ENCODE assay signal across 39 cellular contexts in genomic region chr19:30315159-30315558, GRCh38. TPM values are rescaled to one million over a fixed set of nuclear protein-coding genes. Genes with fewer than 3 reads are reported as not detected.
"Had no signal": no experiment of that assay in that cellular context is flagged by ENCODE, and none has a peak within 500 bp of the region (broad histone marks: within the 10 kb centered on the region; RNA-seq: fewer than 3 reads in every experiment).

No MANE protein-coding gene starts in this region.

- H3K9me3 ChIP-seq: ascending aorta had no signal

- H3K27me3 ChIP-seq: ascending aorta, cardiac muscle cell had no signal

- H3K4me3 ChIP-seq: ascending aorta, cardiac muscle cell had no signal

- H3K4me3 Mint-ChIP-seq: activated B cell treated with CpG ODN at 0.5 μM for 24 hours; activated CD4-positive, alpha-beta memory T cell treated with anti-CD3 and anti-CD28 coated beads for 36 hours; activated CD4-positive, alpha-beta T cell treated with anti-CD3 and anti-CD28 coated beads, Interleukin-2, amount 10 ng/mL, durations not matched to agents 24 days and 14 days; activated CD8-positive, alpha-beta memory T cell treated with anti-CD3 and anti-CD28 coated beads, Interleukin-2, amount 10 ng/mL, durations not matched to agents 7 days and 5 days; activated CD8-positive, alpha-beta T cell treated with anti-CD3 and anti-CD28 coated beads for 36 hours; activated naive CD4-positive, alpha-beta T cell treated with anti-CD3 and anti-CD28 coated beads, Interleukin-2, amount 10 ng/mL, durations not matched to agents 7 days and 5 days; activated naive CD4-positive, alpha-beta T cell treated with anti-CD3 and anti-CD28 coated beads, Interleukin-2, amount 50 U/mL, for 24 hours; activated naive CD8-positive, alpha-beta T cell; activated naive CD8-positive, alpha-beta T cell treated with anti-CD3 and anti-CD28 coated beads, Interleukin-2, amount 10 ng/mL, durations not matched to agents 7 days and 5 days; activated naive CD8-positive, alpha-beta T cell treated with anti-CD3 and anti-CD28 coated beads, Interleukin-2, amount 50 U/mL, for 24 hours; activated T-cell treated with anti-CD3 and anti-CD28 coated beads, Interleukin-2, amount 50 U/mL, for 24 hours; brain; central memory CD8-positive, alpha-beta T cell; T-helper 1 cell treated with Interleukin-12 subunit alpha and Interleukin-12 subunit beta and Interleukin-4 antibody, amounts not matched to agents 30 μg/mL and 1 μg/mL, for 36 hours; T-helper 2 cell treated with Interferon-gamma antibody and Interleukin-4, amounts not matched to agents 5 μg/mL and 100 μg/mL, for 36 hours had no signal

- FAIRE-seq: bronchial epithelial cell, TTC549 had no signal

- H3K27me3 Mint-ChIP-seq: activated B cell treated with CpG ODN at 0.5 μM for 24 hours; activated CD4-positive, alpha-beta memory T cell treated with anti-CD3 and anti-CD28 coated beads for 36 hours; activated CD4-positive, alpha-beta T cell treated with anti-CD3 and anti-CD28 coated beads, Interleukin-2, amount 10 ng/mL, durations not matched to agents 24 days and 14 days; activated CD8-positive, alpha-beta memory T cell treated with anti-CD3 and anti-CD28 coated beads, Interleukin-2, amount 10 ng/mL, durations not matched to agents 7 days and 5 days; activated CD8-positive, alpha-beta T cell treated with anti-CD3 and anti-CD28 coated beads for 36 hours; activated naive CD4-positive, alpha-beta T cell treated with anti-CD3 and anti-CD28 coated beads, Interleukin-2, amount 10 ng/mL, durations not matched to agents 7 days and 5 days; activated naive CD8-positive, alpha-beta T cell; activated naive CD8-positive, alpha-beta T cell treated with anti-CD3 and anti-CD28 coated beads, Interleukin-2, amount 10 ng/mL, durations not matched to agents 7 days and 5 days; activated naive CD8-positive, alpha-beta T cell treated with anti-CD3 and anti-CD28 coated beads, Interleukin-2, amount 50 U/mL, for 24 hours; activated T-cell treated with anti-CD3 and anti-CD28 coated beads, Interleukin-2, amount 50 U/mL, for 24 hours; central memory CD8-positive, alpha-beta T cell had no signal

- DNase-seq: activated B cell treated with CpG ODN at 0.5 μM for 24 hours; activated CD4-positive, alpha-beta memory T cell treated with anti-CD3 and anti-CD28 coated beads for 36 hours; activated CD4-positive, alpha-beta T cell treated with anti-CD3 and anti-CD28 coated beads for 4 hours; activated CD4-positive, alpha-beta T cell treated with anti-CD3 and anti-CD28 coated beads, Interleukin-2, amount 10 ng/mL, durations not matched to agents 24 days and 14 days; activated CD4-positive, alpha-beta T cell treated with anti-CD3 and anti-CD28 coated beads, Interleukin-2, amount 50 U/mL, for 1 hour; activated CD4-positive, alpha-beta T cell treated with anti-CD3 and anti-CD28 coated beads, Interleukin-2, amount 50 U/mL, for 4 hours; activated CD4-positive, CD25-positive, alpha-beta regulatory T cell treated with anti-CD3 and anti-CD28 coated beads, Interleukin-2, amount 50 U/mL, for 72 hours; activated CD8-positive, alpha-beta memory T cell treated with anti-CD3 and anti-CD28 coated beads for 24 hours; activated CD8-positive, alpha-beta memory T cell treated with anti-CD3 and anti-CD28 coated beads, Interleukin-2, amount 10 ng/mL, durations not matched to agents 7 days and 5 days; activated CD8-positive, alpha-beta memory T cell treated with anti-CD3 and anti-CD28 coated beads, Interleukin-2, amount 50 U/mL, for 48 hours; activated CD8-positive, alpha-beta T cell treated with anti-CD3 and anti-CD28 coated beads for 36 hours; activated effector memory CD4-positive, alpha-beta T cell treated with Interleukin-2 at 50 U/mL for 16 hours; activated gamma-delta T cell; activated naive CD4-positive, alpha-beta T cell treated with anti-CD3 and anti-CD28 coated beads, Interleukin-2, amount 10 ng/mL, durations not matched to agents 7 days and 5 days; activated naive CD4-positive, alpha-beta T cell treated with Interleukin-2 at 50 U/mL for 16 hours; activated naive CD8-positive, alpha-beta T cell treated with anti-CD3 and anti-CD28 coated beads, Interleukin-2, amount 10 ng/mL, durations not matched to agents 7 days and 5 days; activated naive CD8-positive, alpha-beta T cell treated with anti-CD3 and anti-CD28 coated beads, Interleukin-2, amount 50 U/mL, for 24 hours; activated T-cell treated with anti-CD3 and anti-CD28 coated beads, Interleukin-2, amount 50 U/mL, for 24 hours; activated T-cell treated with anti-CD3 and anti-CD28 coated beads, Interleukin-2, amount 50 U/mL, for 48 hours; amygdala; anterior cingulate cortex; caudate nucleus; cerebellar nuclear complex; T-helper 1 cell; T-helper 2 cell; T-helper 9 cell had no signal

- H3K36me3 Mint-ChIP-seq: activated CD4-positive, alpha-beta memory T cell treated with anti-CD3 and anti-CD28 coated beads for 36 hours; activated CD8-positive, alpha-beta memory T cell treated with anti-CD3 and anti-CD28 coated beads, Interleukin-2, amount 10 ng/mL, durations not matched to agents 7 days and 5 days; activated naive CD4-positive, alpha-beta T cell treated with anti-CD3 and anti-CD28 coated beads, Interleukin-2, amount 10 ng/mL, durations not matched to agents 7 days and 5 days; activated naive CD8-positive, alpha-beta T cell; activated naive CD8-positive, alpha-beta T cell treated with anti-CD3 and anti-CD28 coated beads, Interleukin-2, amount 10 ng/mL, durations not matched to agents 7 days and 5 days had no signal

- H3K27ac ChIP-seq: ascending aorta, cardiac muscle cell, VCaP had no signal

- H3K27ac Mint-ChIP-seq: activated B cell treated with CpG ODN at 0.5 μM for 24 hours; activated CD4-positive, alpha-beta memory T cell treated with anti-CD3 and anti-CD28 coated beads for 36 hours; activated CD4-positive, alpha-beta T cell treated with anti-CD3 and anti-CD28 coated beads, Interleukin-2, amount 10 ng/mL, durations not matched to agents 24 days and 14 days; activated CD8-positive, alpha-beta memory T cell treated with anti-CD3 and anti-CD28 coated beads, Interleukin-2, amount 10 ng/mL, durations not matched to agents 7 days and 5 days; activated CD8-positive, alpha-beta T cell treated with anti-CD3 and anti-CD28 coated beads for 36 hours; activated naive CD4-positive, alpha-beta T cell treated with anti-CD3 and anti-CD28 coated beads, Interleukin-2, amount 10 ng/mL, durations not matched to agents 7 days and 5 days; activated naive CD4-positive, alpha-beta T cell treated with anti-CD3 and anti-CD28 coated beads, Interleukin-2, amount 50 U/mL, for 24 hours; activated naive CD8-positive, alpha-beta T cell; activated naive CD8-positive, alpha-beta T cell treated with anti-CD3 and anti-CD28 coated beads, Interleukin-2, amount 10 ng/mL, durations not matched to agents 7 days and 5 days; activated naive CD8-positive, alpha-beta T cell treated with anti-CD3 and anti-CD28 coated beads, Interleukin-2, amount 50 U/mL, for 24 hours; activated T-cell treated with anti-CD3 and anti-CD28 coated beads, Interleukin-2, amount 50 U/mL, for 24 hours; activated T-helper 2 cell treated with anti-CD3 and anti-CD28 coated beads, Interferon-gamma antibody, Interleukin-2, Interleukin-4, amounts not matched to agents 10 μg/mL and 5 μg/mL and 100 μg/mL, durations not matched to agents 14 hours and 24 hours and 36 hours; brain; T-helper 1 cell treated with Interleukin-12 subunit alpha and Interleukin-12 subunit beta and Interleukin-4 antibody, amounts not matched to agents 30 μg/mL and 1 μg/mL, for 36 hours; T-helper 2 cell treated with Interferon-gamma antibody and Interleukin-4, amounts not matched to agents 5 μg/mL and 100 μg/mL, for 36 hours had no signal

- H3K4me1 ChIP-seq: ascending aorta had no signal

- H3K9me3 Mint-ChIP-seq: activated CD4-positive, alpha-beta T cell treated with anti-CD3 and anti-CD28 coated beads, Interleukin-2, amount 10 ng/mL, durations not matched to agents 24 days and 14 days; activated naive CD8-positive, alpha-beta T cell treated with anti-CD3 and anti-CD28 coated beads, Interleukin-2, amount 10 ng/mL, durations not matched to agents 7 days and 5 days; activated naive CD8-positive, alpha-beta T cell treated with anti-CD3 and anti-CD28 coated beads, Interleukin-2, amount 50 U/mL, for 24 hours had no signal

- ATAC-seq: activated CD8-positive, alpha-beta memory T cell treated with anti-CD3 and anti-CD28 coated beads, Interleukin-2, amount 10 ng/mL, durations not matched to agents 7 days and 5 days; activated CD8-positive, alpha-beta T cell treated with anti-CD3 and anti-CD28 coated beads for 36 hours; activated naive CD8-positive, alpha-beta T cell treated with anti-CD3 and anti-CD28 coated beads, Interleukin-2, amount 50 U/mL, for 24 hours had no signal

- H3K4me1 Mint-ChIP-seq: activated B cell treated with CpG ODN at 0.5 μM for 24 hours; activated CD4-positive, alpha-beta T cell treated with anti-CD3 and anti-CD28 coated beads, Interleukin-2, amount 10 ng/mL, durations not matched to agents 24 days and 14 days; activated CD8-positive, alpha-beta memory T cell treated with anti-CD3 and anti-CD28 coated beads, Interleukin-2, amount 10 ng/mL, durations not matched to agents 7 days and 5 days; activated naive CD4-positive, alpha-beta T cell treated with anti-CD3 and anti-CD28 coated beads, Interleukin-2, amount 10 ng/mL, durations not matched to agents 7 days and 5 days; activated naive CD4-positive, alpha-beta T cell treated with anti-CD3 and anti-CD28 coated beads, Interleukin-2, amount 50 U/mL, for 24 hours; activated naive CD8-positive, alpha-beta T cell treated with anti-CD3 and anti-CD28 coated beads, Interleukin-2, amount 10 ng/mL, durations not matched to agents 7 days and 5 days; activated naive CD8-positive, alpha-beta T cell treated with anti-CD3 and anti-CD28 coated beads, Interleukin-2, amount 50 U/mL, for 24 hours; central memory CD8-positive, alpha-beta T cell had no signal

- H3K36me3 ChIP-seq: ascending aorta, cardiac muscle cell had no signal

RNA-seq across cellular contexts. Expression of gene ZNF536, which starts 57.0 kb away (rescaled TPM):
- total RNA-seq: activated B cell treated with CpG ODN at 0.5 μM for 24 hours; activated CD4-positive, alpha-beta memory T cell treated with anti-CD3 and anti-CD28 coated beads for 36 hours; activated CD4-positive, alpha-beta T cell treated with anti-CD3 and anti-CD28 coated beads, Interleukin-2, amount 10 ng/mL, durations not matched to agents 24 days and 14 days; activated CD8-positive, alpha-beta memory T cell treated with anti-CD3 and anti-CD28 coated beads, Interleukin-2, amount 10 ng/mL, durations not matched to agents 7 days and 5 days; activated CD8-positive, alpha-beta T cell treated with anti-CD3 and anti-CD28 coated beads for 36 hours; activated naive CD8-positive, alpha-beta T cell treated with anti-CD3 and anti-CD28 coated beads, Interleukin-2, amount 10 ng/mL, durations not matched to agents 7 days and 5 days; activated T-helper 2 cell treated with anti-CD3 and anti-CD28 coated beads, Interferon-gamma antibody, Interleukin-2, Interleukin-4, amounts not matched to agents 10 μg/mL and 5 μg/mL and 100 μg/mL, durations not matched to agents 14 hours and 24 hours and 36 hours; ascending aorta; bronchial epithelial cell; chondrocyte had no signal
